Comparison of ENCODE assay signal across 1 cellular context in genomic region chr3:65833761-65834505, GRCh38.
TF ChIP-seq lines count a peak whose summit lies in the region.

No MANE protein-coding gene starts in this region.

TF ChIP-seq in IMR-90, 13 proteins besides CTCF, POLR2A, EP300 and RAD21 (continued from another document):
- TF ChIP-seq NFE2L2 (IDR thresholded peaks at IDR 0.05; ENCODE audit: low read depth, low read length) = no peak
